Comparison of ENCODE assay signal across 21 cellular contexts in the genomic region with DNA sequence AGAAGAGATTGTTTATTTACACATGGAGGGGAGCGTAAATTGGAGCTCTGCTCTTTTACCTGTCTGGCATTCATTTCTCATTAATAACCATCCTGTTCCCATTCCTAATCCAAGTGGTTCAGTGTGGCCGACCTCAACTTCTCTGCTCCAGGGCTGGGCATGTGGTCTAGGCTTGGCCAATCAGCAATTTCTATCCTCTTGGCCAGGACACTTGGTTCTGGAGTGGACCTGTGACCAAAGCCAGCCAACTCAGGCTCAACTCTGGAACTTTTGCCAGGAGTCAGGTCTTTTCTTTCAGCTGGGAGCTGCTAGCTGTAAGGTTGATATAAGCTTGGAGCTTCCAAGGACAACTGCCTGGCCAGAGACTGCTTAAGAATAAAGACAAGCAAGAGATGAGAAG.
"Had no signal": no experiment of that assay in that cellular context is flagged by ENCODE, and none has a peak within 500 bp of the region (broad histone marks: within the 10 kb centered on the region; RNA-seq: fewer than 3 reads in every experiment).

No MANE protein-coding gene starts in this region.

- H3K4me3 ChIP-seq: dorsolateral prefrontal cortex, left lung, lung, prostate gland, sigmoid colon, skin epidermis, suprapubic skin, tibial nerve had no signal

- H3K27me3 ChIP-seq: dorsolateral prefrontal cortex, left lung, sigmoid colon, suprapubic skin, tibial nerve had no signal

- H3K9me3 ChIP-seq: left lung, prostate gland, sigmoid colon, suprapubic skin, tibial nerve had no signal

- H3K9me3 Mint-ChIP-seq: central memory CD8-positive, alpha-beta T cell; nephron progenitor cell had no signal

- H3K27ac Mint-ChIP-seq: nephron progenitor cell; stimulated activated naive B cell treated with anti-CD40 and anti-IgM and Interleukin-4, amounts not matched to agents 10 μg/mL and 1 μg/mL and 100 μg/mL, for 72 hours had no signal

- H3K4me3 Mint-ChIP-seq: central memory CD8-positive, alpha-beta T cell; naive B cell; nephron progenitor cell; stimulated activated naive B cell treated with anti-CD40 and anti-IgM and Interleukin-4, amounts not matched to agents 10 μg/mL and 1 μg/mL and 100 μg/mL, for 72 hours had no signal

- H3K4me1 Mint-ChIP-seq: central memory CD8-positive, alpha-beta T cell had no signal

- H3K27ac ChIP-seq: dorsolateral prefrontal cortex, left lung, parathyroid adenoma, prostate gland, suprapubic skin, tibial nerve had no signal

- ATAC-seq: left lung; stimulated activated naive B cell treated with anti-CD40 and anti-IgM and Interleukin-4, amounts not matched to agents 10 μg/mL and 1 μg/mL and 100 μg/mL, for 72 hours had no signal

- H3K36me3 ChIP-seq: left lung, prostate gland, sigmoid colon, suprapubic skin, tibial nerve had no signal

- H3K27me3 Mint-ChIP-seq: naive B cell; stimulated activated naive B cell treated with anti-CD40 and anti-IgM and Interleukin-4, amounts not matched to agents 10 μg/mL and 1 μg/mL and 100 μg/mL, for 72 hours had no signal

- DNase-seq: cortex of kidney; dorsolateral prefrontal cortex; effector CD8-positive, alpha-beta T cell; foreskin melanocyte; kidney glomerular epithelial cell; left lung; mesenchymal stem cell; naive B cell; nephron progenitor cell; retina; sigmoid colon; stimulated activated CD4-positive, alpha-beta T cell treated with anti-CD3 and anti-CD28 coated beads, Interleukin-2, amount 100 ng/mL, for 24 hours; stimulated activated CD4-positive, alpha-beta T cell treated with anti-CD3 and anti-CD28 coated beads, Interleukin-4, amount 100 ng/mL, for 4 hours; stimulated activated naive B cell treated with anti-CD40 and anti-IgM and Interleukin-4, amounts not matched to agents 10 μg/mL and 1 μg/mL and 100 μg/mL, for 72 hours had no signal

- H3K36me3 Mint-ChIP-seq: naive B cell; stimulated activated naive B cell treated with anti-CD40 and anti-IgM and Interleukin-4, amounts not matched to agents 10 μg/mL and 1 μg/mL and 100 μg/mL, for 72 hours had no signal

- H3K4me1 ChIP-seq: prostate gland had no signal
